1 cellular context compared by ENCODE assay signal in the genomic region with DNA sequence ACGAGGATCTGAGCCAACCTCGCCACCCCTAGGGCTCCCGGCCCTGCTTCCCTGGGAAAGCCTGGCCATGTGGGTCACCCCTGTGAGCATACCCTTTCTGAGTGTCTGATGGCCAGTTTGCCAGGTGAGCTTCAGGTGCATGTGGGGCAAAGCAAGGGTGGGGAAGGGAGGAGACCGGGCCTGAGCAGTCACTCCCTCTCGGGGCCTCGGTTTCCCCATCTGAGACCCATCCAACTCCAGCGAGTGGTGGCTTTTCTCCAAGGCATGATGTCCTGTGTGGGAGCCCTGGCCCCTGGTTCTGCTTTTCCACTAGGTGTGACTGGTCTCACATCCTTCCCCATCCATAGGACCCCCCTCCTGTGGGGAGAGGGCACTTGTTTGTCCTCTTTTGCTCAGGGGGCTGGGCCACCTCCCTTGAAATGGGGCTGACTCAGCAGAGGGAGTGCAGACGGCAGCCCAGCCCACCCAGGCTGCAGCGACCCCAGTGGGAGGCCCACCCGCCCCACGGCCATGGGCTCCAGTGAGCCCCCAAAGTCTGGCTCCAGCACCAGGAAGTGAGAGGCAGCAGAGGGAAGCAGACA.
TF ChIP-seq lines count a peak whose summit lies in the region.

No MANE protein-coding gene starts in this region.

TF ChIP-seq in HCT116, 20 proteins besides CTCF, POLR2A, EP300 and RAD21 (continued from another document):
- TF ChIP-seq, protein P1, sequence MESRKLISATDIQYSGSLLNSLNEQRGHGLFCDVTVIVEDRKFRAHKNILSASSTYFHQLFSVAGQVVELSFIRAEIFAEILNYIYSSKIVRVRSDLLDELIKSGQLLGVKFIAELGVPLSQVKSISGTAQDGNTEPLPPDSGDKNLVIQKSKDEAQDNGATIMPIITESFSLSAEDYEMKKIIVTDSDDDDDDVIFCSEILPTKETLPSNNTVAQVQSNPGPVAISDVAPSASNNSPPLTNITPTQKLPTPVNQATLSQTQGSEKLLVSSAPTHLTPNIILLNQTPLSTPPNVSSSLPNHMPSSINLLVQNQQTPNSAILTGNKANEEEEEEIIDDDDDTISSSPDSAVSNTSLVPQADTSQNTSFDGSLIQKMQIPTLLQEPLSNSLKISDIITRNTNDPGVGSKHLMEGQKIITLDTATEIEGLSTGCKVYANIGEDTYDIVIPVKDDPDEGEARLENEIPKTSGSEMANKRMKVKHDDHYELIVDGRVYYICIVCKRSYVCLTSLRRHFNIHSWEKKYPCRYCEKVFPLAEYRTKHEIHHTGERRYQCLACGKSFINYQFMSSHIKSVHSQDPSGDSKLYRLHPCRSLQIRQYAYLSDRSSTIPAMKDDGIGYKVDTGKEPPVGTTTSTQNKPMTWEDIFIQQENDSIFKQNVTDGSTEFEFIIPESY (IDR thresholded peaks at IDR 0.05; ENCODE audit: extremely low read depth, insufficient replicate concordance, low read length): no peak
- TF ChIP-seq ZNF274 (IDR thresholded peaks at IDR 0.05; ENCODE audit: low read depth, low read length) (no peak), JUND (IDR thresholded peaks at IDR 0.05) (no peak), ZFX (IDR thresholded peaks at IDR 0.05) (no peak), YY1 (IDR thresholded peaks at IDR 0.05; ENCODE audit: extremely low read depth, insufficient replicate concordance, low read depth, low read length) (no peak)
TF ChIP-seq in HCT116: peak in this region for 0.
